ENCODE assay signal across 1 cellular context in the genomic region with DNA sequence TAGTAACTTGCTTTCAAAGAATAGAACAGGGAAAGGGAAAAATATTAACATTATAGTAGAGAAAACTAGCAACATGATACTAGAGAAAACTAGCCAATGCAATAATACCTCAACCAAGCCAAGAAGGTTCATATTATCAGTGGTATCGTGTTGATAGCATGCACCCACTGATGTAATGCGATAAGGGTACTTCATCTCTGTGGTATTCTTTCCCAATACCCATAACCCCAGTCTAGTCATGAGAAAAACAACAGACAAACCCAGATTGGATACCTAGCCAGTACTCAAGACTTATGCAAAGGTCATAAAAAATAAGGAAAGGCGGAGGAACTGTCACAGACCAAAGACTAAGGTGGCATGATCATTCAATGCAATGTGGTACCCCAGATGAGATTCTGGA.
TF ChIP-seq lines count a peak whose summit lies in the region.

No MANE protein-coding gene starts in this region.

TF ChIP-seq in IMR-90, 13 proteins besides CTCF, POLR2A, EP300 and RAD21:
- TF ChIP-seq MXI1 (IDR thresholded peaks at IDR 0.05; ENCODE audit: borderline replicate concordance, low read depth, low read length) (no peak), RFX5 (IDR thresholded peaks at IDR 0.05; ENCODE audit: low read depth, low read length) (no peak), MAZ (IDR thresholded peaks at IDR 0.05; ENCODE audit: borderline replicate concordance, low read depth, low read length) (no peak), RCOR1 (IDR thresholded peaks at IDR 0.05; ENCODE audit: insufficient replicate concordance, low read length) (no peak), MAFK (IDR thresholded peaks at IDR 0.05; ENCODE audit: low read depth, low read length) (no peak), FOS (IDR thresholded peaks at IDR 0.05; ENCODE audit: low read depth, low read length) (no peak), SMC3 (IDR thresholded peaks at IDR 0.05; ENCODE audit: low read depth, low read length) (no peak), BHLHE40 (IDR thresholded peaks at IDR 0.05; ENCODE audit: low read depth, low read length) (no peak), CHD1 (IDR thresholded peaks at IDR 0.05; ENCODE audit: low read depth, low read length) (no peak), NFE2L2 (IDR thresholded peaks at IDR 0.05; ENCODE audit: low read depth, low read length) (no peak), CEBPB (IDR thresholded peaks at IDR 0.05; ENCODE audit: low read depth, low read length) (no peak)
- TF ChIP-seq, protein P1, sequence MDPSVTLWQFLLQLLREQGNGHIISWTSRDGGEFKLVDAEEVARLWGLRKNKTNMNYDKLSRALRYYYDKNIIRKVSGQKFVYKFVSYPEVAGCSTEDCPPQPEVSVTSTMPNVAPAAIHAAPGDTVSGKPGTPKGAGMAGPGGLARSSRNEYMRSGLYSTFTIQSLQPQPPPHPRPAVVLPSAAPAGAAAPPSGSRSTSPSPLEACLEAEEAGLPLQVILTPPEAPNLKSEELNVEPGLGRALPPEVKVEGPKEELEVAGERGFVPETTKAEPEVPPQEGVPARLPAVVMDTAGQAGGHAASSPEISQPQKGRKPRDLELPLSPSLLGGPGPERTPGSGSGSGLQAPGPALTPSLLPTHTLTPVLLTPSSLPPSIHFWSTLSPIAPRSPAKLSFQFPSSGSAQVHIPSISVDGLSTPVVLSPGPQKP (IDR thresholded peaks at IDR 0.05; ENCODE audit: borderline replicate concordance, low read depth, low read length), result no peak
TF ChIP-seq in IMR-90: peak in this region for 0.
